In the genomic region with DNA sequence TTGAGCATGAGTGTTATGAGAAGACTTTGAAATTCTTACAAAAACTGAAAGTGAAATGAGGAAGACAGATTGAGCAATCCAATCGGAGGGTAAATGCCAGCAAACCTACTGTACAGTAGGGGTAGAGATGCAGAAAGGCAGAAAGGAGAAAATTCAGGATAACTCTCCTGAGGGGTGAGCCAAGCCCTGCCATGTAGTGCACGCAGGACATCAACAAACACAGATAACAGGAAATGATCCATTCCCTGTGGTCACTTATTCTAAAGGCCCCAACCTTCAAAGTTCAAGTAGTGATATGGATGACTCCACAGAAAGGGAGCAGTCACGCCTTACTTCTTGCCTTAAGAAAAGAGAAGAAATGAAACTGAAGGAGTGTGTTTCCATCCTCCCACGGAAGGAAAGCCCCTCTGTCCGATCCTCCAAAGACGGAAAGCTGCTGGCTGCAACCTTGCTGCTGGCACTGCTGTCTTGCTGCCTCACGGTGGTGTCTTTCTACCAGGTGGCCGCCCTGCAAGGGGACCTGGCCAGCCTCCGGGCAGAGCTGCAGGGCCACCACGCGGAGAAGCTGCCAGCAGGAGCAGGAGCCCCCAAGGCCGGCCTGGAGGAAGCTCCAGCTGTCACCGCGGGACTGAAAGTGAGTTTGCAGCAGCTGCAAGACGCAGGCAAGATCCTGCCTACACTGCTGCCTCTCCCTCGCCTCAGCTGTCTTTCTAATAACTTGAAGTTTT, we compare ENCODE assay signal across 8 cellular contexts. TPM values are rescaled to one million over a fixed set of nuclear protein-coding genes. Genes with fewer than 3 reads are reported as not detected.
DNase-seq lines count a peak whose midpoint lies in the region; ATAC-seq and TF ChIP-seq lines count a peak whose summit lies in the region.

A gene with protein sequence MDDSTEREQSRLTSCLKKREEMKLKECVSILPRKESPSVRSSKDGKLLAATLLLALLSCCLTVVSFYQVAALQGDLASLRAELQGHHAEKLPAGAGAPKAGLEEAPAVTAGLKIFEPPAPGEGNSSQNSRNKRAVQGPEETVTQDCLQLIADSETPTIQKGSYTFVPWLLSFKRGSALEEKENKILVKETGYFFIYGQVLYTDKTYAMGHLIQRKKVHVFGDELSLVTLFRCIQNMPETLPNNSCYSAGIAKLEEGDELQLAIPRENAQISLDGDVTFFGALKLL (plus strand): TSS at position 118 of the 728 bp plus-strand sequence. CDS start 178 bp downstream, at position 296.

- H3K4me3 ChIP-seq in fibroblast of pulmonary artery (replicated peaks; ENCODE audit: low read depth, low read length) (peak within 1 kb of the TSS; percentile 49), upper lobe of right lung (peak within 1 kb of the TSS; percentile 52)

- no peaks in the 10 kb centered on the region for H3K9me3 Mint-ChIP-seq in activated T-cell treated with anti-CD3 and anti-CD28 coated beads, Interleukin-2, amount 50 U/mL, for 24 hours

- peak; percentile 9 for TF ChIP-seq CTCF in fibroblast of pulmonary artery (IDR thresholded peaks at IDR 0.05; ENCODE audit: low read length, missing control alignments)
- TF ChIP-seq CTCF in omental fat pad (IDR thresholded peaks at IDR 0.05), result no peak
- no peak for TF ChIP-seq CTCF in upper lobe of right lung (IDR thresholded peaks at IDR 0.05)

- H3K27me3 Mint-ChIP-seq in activated T-cell treated with anti-CD3 and anti-CD28 coated beads, Interleukin-2, amount 50 U/mL, for 24 hours, result no peaks in the 10 kb centered on the region

- peaks cover 25% of the 10 kb centered on the region for H3K4me1 ChIP-seq in upper lobe of right lung

- peaks cover 3% of the 10 kb centered on the region for H3K36me3 Mint-ChIP-seq in activated T-cell treated with anti-CD3 and anti-CD28 coated beads, Interleukin-2, amount 50 U/mL, for 24 hours (ENCODE audit: low read depth)

- DNase-seq in NCI-H69 (lab: John Stamatoyannopoulos, UW) (peak; percentile 35), fibroblast of pulmonary artery (ENCODE audit: low read depth) (peak; percentile 53), omental fat pad (ENCODE audit: low spot score) (no peak), upper lobe of right lung (peak; percentile 80), NCI-H1048 (lab: John Stamatoyannopoulos, UW) (no peak)
- DNase-seq in activated T-cell treated with anti-CD3 and anti-CD28 coated beads, Interleukin-2, amount 50 U/mL, for 24 hours, result peak; percentile 67

- ATAC-seq in GM18502 (IDR thresholded peaks at IDR 0.05; ENCODE audit: poor library complexity, unreplicated experiment) (peak; percentile 76), HG02678 (IDR thresholded peaks at IDR 0.05; ENCODE audit: unreplicated experiment) (peak; percentile 74), omental fat pad (ENCODE audit: low FRiP score) (peak; percentile 68), upper lobe of right lung (peak; percentile 75)

- no peaks in the 10 kb centered on the region for H3K27me3 ChIP-seq in upper lobe of right lung

- H3K36me3 ChIP-seq in upper lobe of right lung, result no peaks in the 10 kb centered on the region

- peak within 1 kb of the TSS; percentile 76 for H3K27ac ChIP-seq in upper lobe of right lung

- H3K4me1 Mint-ChIP-seq in activated T-cell treated with anti-CD3 and anti-CD28 coated beads, Interleukin-2, amount 50 U/mL, for 24 hours (ENCODE audit: low read depth), result peaks cover 46% of the 10 kb centered on the region

- intact Hi-C loops in upper lobe of right lung (cut with DNase I), result no loop called here

- H3K27ac Mint-ChIP-seq in activated T-cell treated with anti-CD3 and anti-CD28 coated beads, Interleukin-2, amount 50 U/mL, for 24 hours, result peak within 1 kb of the TSS; percentile 92

- H3K4me3 Mint-ChIP-seq in activated T-cell treated with anti-CD3 and anti-CD28 coated beads, Interleukin-2, amount 50 U/mL, for 24 hours, result peak within 1 kb of the TSS; percentile 77

- no peaks in the 10 kb centered on the region for H3K9me3 ChIP-seq in upper lobe of right lung

RNA-seq across cellular contexts. Expression of the gene that starts here (rescaled TPM):
- total RNA-seq in omental fat pad (10 to 100 TPM in 1 of 4 donors, 1 to 10 TPM in 3; 4.7 to 15.6 (median 6.6) TPM), upper lobe of right lung (12.2 TPM)

Comparison
In these comparisons a context has a peak if more than half of its experiments do, and no peak if none do; other contexts are left out.
1. DNase-seq: peak in NCI-H69 (single experiment), activated T-cell treated with anti-CD3 and anti-CD28 coated beads, Interleukin-2, amount 50 U/mL, for 24 hours (single experiment), fibroblast of pulmonary artery (single experiment) and upper lobe of right lung (single experiment); none in omental fat pad (single experiment) and NCI-H1048 (single experiment).
2. Peak in every context shown above with its lines, with median percentiles within 50 percentile points of each other: ATAC-seq.